In the genomic region with DNA sequence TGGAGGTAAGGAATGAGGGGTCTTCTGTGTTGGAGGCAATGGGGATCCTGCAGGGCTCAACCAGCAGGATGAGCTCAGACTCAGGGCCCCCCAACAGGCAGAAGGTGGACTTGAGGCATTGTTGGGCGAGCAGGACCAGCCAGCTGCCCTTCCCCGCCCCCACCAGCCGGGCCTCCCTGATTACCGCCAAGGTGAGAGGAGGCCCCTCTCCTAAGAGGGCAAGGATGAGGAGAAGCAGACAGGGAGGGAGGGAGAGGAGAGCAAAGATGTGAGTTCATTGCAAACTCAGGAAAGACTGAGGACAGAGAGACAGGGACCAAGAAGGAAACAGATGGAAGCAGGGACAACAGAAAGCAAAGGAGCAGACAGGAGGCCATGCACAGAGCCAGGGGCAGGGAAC, we compare ENCODE assay signal across 21 cellular contexts.
"Had no signal": no experiment of that assay in that cellular context is flagged by ENCODE, and none has a peak within 500 bp of the region (broad histone marks: within the 10 kb centered on the region; RNA-seq: fewer than 3 reads in every experiment).

No MANE protein-coding gene starts in this region.

- H3K9me3 ChIP-seq: mucosa of descending colon, pancreas, right atrium auricular region, suprapubic skin, thyroid gland had no signal

- H3K4me2 ChIP-seq: hepatocyte had no signal

- H3K4me1 ChIP-seq: foreskin keratinocyte, pancreas, right atrium auricular region, suprapubic skin, thyroid gland had no signal

- H2AFZ ChIP-seq: hepatocyte had no signal

- H3K27me3 ChIP-seq: right atrium auricular region, thyroid gland had no signal

- H3K4me3 ChIP-seq: hepatocyte, mucosa of descending colon, pancreas, right atrium auricular region, suprapubic skin, thyroid gland had no signal

- ATAC-seq: effector memory CD8-positive, alpha-beta T cell; foreskin keratinocyte; left lobe of liver; mucosa of descending colon; naive thymus-derived CD8-positive, alpha-beta T cell; pancreas had no signal

- DNase-seq: cerebellar nuclear complex; effector memory CD8-positive, alpha-beta T cell; foreskin keratinocyte; head of caudate nucleus; kidney glomerular epithelial cell; mammary epithelial cell; mucosa of descending colon; naive thymus-derived CD8-positive, alpha-beta T cell; occipital lobe; pancreas; small intestine; stimulated activated CD4-positive, alpha-beta T cell treated with anti-CD3 and anti-CD28 coated beads, Interleukin-12 subunit alpha, Interleukin-12 subunit beta, amount 100 ng/mL, for 4 hours; stimulated activated naive CD4-positive, alpha-beta T cell treated with Interleukin-2 at 50 U/mL for 16 hours; thyroid gland had no signal

- H3K79me2 ChIP-seq: hepatocyte had no signal

- H3K27ac ChIP-seq: foreskin keratinocyte, hepatocyte, pancreas, right atrium auricular region, suprapubic skin, thyroid gland had no signal

- FAIRE-seq: colon, islet of Langerhans, pancreas, small intestine, urothelium cell line had no signal

- H3K36me3 ChIP-seq: pancreas, right atrium auricular region, suprapubic skin, thyroid gland had no signal
